In genomic region chr6:11367638-11368199, GRCh38 we compare ENCODE assay signal across 1 cellular context.
A peak's percentile ranks its signal among the peaks of the same experiment; 100 is the strongest.
TF ChIP-seq lines count a peak whose summit lies in the region.

No MANE protein-coding gene starts in this region.

TF ChIP-seq in HepG2, 621 proteins besides CTCF, POLR2A, EP300 and RAD21 (continued from another document and continues in another):
- TF ChIP-seq ZNF839 (CRISPR knock-in tag; IDR thresholded peaks at IDR 0.05; ENCODE audit: borderline replicate concordance) (no peak), SPEN (CRISPR knock-in tag; IDR thresholded peaks at IDR 0.05; ENCODE audit: low read depth) (no peak; the same call in 1 of the 2 replicates), ZNF691 (CRISPR knock-in tag; IDR thresholded peaks at IDR 0.05; ENCODE audit: borderline replicate concordance, low read depth) (no peak), SETDB1 (CRISPR knock-in tag; IDR thresholded peaks at IDR 0.05; ENCODE audit: borderline replicate concordance) (no peak), ATF2 (CRISPR knock-in tag; IDR thresholded peaks at IDR 0.05) (peak; percentile 92), ZNF547 (CRISPR knock-in tag; IDR thresholded peaks at IDR 0.05) (no peak; the same call in 1 of the 2 replicates), HES4 (CRISPR knock-in tag; IDR thresholded peaks at IDR 0.05; ENCODE audit: borderline replicate concordance) (no peak), BORCS8-MEF2B (CRISPR knock-in tag; IDR thresholded peaks at IDR 0.05) (peak; percentile 68; the same call in 1 of the 2 replicates), TOPORS (CRISPR knock-in tag; IDR thresholded peaks at IDR 0.05) (no peak), ZFP36 (IDR thresholded peaks at IDR 0.05; ENCODE audit: borderline replicate concordance, low read depth, low read length, partially characterized antibody) (no peak), ZNF253 (CRISPR knock-in tag; IDR thresholded peaks at IDR 0.05; ENCODE audit: borderline replicate concordance) (no peak), ZNF878 (CRISPR knock-in tag; IDR thresholded peaks at IDR 0.05) (peak; percentile 92), ZSCAN20 (CRISPR knock-in tag; IDR thresholded peaks at IDR 0.05; ENCODE audit: borderline replicate concordance) (no peak), THRA (CRISPR knock-in tag; IDR thresholded peaks at IDR 0.05; ENCODE audit: borderline replicate concordance) (peak; percentile 78), NAIF1 (CRISPR knock-in tag; IDR thresholded peaks at IDR 0.05; ENCODE audit: borderline replicate concordance) (peak; percentile 88), REPIN1 (CRISPR knock-in tag; IDR thresholded peaks at IDR 0.05; ENCODE audit: borderline replicate concordance, low read depth) (no peak), DPF2 (CRISPR knock-in tag; IDR thresholded peaks at IDR 0.05; ENCODE audit: borderline replicate concordance, low read depth) (peak; percentile 86; the same call in 1 of the 2 replicates), NRL (CRISPR knock-in tag; IDR thresholded peaks at IDR 0.05; ENCODE audit: borderline replicate concordance) (no peak), FOXA1 (IDR thresholded peaks at IDR 0.05) (no peak), FOXA1 (CRISPR knock-in tag; IDR thresholded peaks at IDR 0.05) (peak; percentile 40), ZNF569 (CRISPR knock-in tag; IDR thresholded peaks at IDR 0.05; ENCODE audit: borderline replicate concordance) (no peak), ZNF274 (CRISPR knock-in tag; IDR thresholded peaks at IDR 0.05) (peak; percentile 85; the same call in 1 of the 2 replicates), ZNF124 (CRISPR knock-in tag; IDR thresholded peaks at IDR 0.05) (peak; percentile 74; the same call in 1 of the 2 replicates), ZEB1 (IDR thresholded peaks at IDR 0.05; ENCODE audit: insufficient replicate concordance, low read depth) (no peak), SP5 (CRISPR knock-in tag; IDR thresholded peaks at IDR 0.05; ENCODE audit: borderline replicate concordance, low read depth) (peak; percentile 51), THAP7 (CRISPR knock-in tag; IDR thresholded peaks at IDR 0.05) (peak; percentile 71), ZNF10 (CRISPR knock-in tag; IDR thresholded peaks at IDR 0.05; ENCODE audit: borderline replicate concordance, low read depth) (no peak), ZBTB2 (CRISPR knock-in tag; IDR thresholded peaks at IDR 0.05; ENCODE audit: low read depth) (no peak), SOX5 (CRISPR knock-in tag; IDR thresholded peaks at IDR 0.05; ENCODE audit: borderline replicate concordance) (peak; percentile 91), SNAPC4 (CRISPR knock-in tag; IDR thresholded peaks at IDR 0.05) (peak; percentile 83; the same call in 1 of the 2 replicates), WIZ (CRISPR knock-in tag; IDR thresholded peaks at IDR 0.05) (no peak), ZNF674 (CRISPR knock-in tag; IDR thresholded peaks at IDR 0.05; ENCODE audit: low read depth) (no peak), ZFP82 (CRISPR knock-in tag; IDR thresholded peaks at IDR 0.05; ENCODE audit: borderline replicate concordance) (no peak), ZNF34 (CRISPR knock-in tag; IDR thresholded peaks at IDR 0.05; ENCODE audit: borderline replicate concordance) (no peak), NCOA1 (CRISPR knock-in tag; IDR thresholded peaks at IDR 0.05) (peak; percentile 74; the same call in 1 of the 2 replicates), GMEB1 (CRISPR knock-in tag; IDR thresholded peaks at IDR 0.05; ENCODE audit: borderline replicate concordance) (peak; percentile 55; the same call in 1 of the 2 replicates), ZNF737 (CRISPR knock-in tag; IDR thresholded peaks at IDR 0.05; ENCODE audit: borderline replicate concordance) (no peak), ZBTB49 (CRISPR knock-in tag; IDR thresholded peaks at IDR 0.05; ENCODE audit: borderline replicate concordance) (peak; percentile 63; the same call in 1 of the 2 replicates), ZNF382 (CRISPR knock-in tag; IDR thresholded peaks at IDR 0.05; ENCODE audit: borderline replicate concordance) (no peak), GATA4 (IDR thresholded peaks at IDR 0.05; ENCODE audit: borderline replicate concordance, low read depth) (peak; percentile 90; the same call in 1 of the 2 replicates)
- TF ChIP-seq, protein P1, sequence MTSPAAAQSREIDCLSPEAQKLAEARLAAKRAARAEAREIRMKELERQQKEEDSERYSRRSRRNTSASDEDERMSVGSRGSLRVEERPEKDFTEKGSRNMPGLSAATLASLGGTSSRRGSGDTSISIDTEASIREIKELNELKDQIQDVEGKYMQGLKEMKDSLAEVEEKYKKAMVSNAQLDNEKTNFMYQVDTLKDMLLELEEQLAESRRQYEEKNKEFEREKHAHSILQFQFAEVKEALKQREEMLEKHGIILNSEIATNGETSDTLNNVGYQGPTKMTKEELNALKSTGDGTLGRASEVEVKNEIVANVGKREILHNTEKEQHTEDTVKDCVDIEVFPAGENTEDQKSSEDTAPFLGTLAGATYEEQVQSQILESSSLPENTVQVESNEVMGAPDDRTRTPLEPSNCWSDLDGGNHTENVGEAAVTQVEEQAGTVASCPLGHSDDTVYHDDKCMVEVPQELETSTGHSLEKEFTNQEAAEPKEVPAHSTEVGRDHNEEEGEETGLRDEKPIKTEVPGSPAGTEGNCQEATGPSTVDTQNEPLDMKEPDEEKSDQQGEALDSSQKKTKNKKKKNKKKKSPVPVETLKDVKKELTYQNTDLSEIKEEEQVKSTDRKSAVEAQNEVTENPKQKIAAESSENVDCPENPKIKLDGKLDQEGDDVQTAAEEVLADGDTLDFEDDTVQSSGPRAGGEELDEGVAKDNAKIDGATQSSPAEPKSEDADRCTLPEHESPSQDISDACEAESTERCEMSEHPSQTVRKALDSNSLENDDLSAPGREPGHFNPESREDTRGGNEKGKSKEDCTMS (CRISPR knock-in tag; conservative IDR thresholded peaks at IDR 0.05): no peak
- TF ChIP-seq, protein P2, sequence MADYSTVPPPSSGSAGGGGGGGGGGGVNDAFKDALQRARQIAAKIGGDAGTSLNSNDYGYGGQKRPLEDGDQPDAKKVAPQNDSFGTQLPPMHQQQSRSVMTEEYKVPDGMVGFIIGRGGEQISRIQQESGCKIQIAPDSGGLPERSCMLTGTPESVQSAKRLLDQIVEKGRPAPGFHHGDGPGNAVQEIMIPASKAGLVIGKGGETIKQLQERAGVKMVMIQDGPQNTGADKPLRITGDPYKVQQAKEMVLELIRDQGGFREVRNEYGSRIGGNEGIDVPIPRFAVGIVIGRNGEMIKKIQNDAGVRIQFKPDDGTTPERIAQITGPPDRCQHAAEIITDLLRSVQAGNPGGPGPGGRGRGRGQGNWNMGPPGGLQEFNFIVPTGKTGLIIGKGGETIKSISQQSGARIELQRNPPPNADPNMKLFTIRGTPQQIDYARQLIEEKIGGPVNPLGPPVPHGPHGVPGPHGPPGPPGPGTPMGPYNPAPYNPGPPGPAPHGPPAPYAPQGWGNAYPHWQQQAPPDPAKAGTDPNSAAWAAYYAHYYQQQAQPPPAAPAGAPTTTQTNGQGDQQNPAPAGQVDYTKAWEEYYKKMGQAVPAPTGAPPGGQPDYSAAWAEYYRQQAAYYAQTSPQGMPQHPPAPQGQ (CRISPR knock-in tag; IDR thresholded peaks at IDR 0.05; ENCODE audit: borderline replicate concordance): no peak
